8 cellular contexts compared by ENCODE assay signal in genomic region chr13:54572037-54572436, GRCh38.
DNase-seq lines count a peak whose midpoint lies in the region; FAIRE-seq and TF ChIP-seq lines count a peak whose summit lies in the region.
"Not testable (repeated sequence)": the region's sequence is repeated elsewhere in the genome, so short reads cannot be mapped to it uniquely, and the experiment has no call there.

No MANE protein-coding gene starts in this region.

- H3K9me3 ChIP-seq in HUES6 (ENCODE audit: control insufficient read depth, insufficient read depth, low read depth, low read length) = not testable (repeated sequence)

- H3K4me3 Mint-ChIP-seq in chondrocyte (ENCODE audit: unreplicated experiment) (peak overlapping the region; percentile 76), nephron progenitor cell (peak overlapping the region; percentile 55)

- not testable (repeated sequence) for TF ChIP-seq CTCF in chondrocyte (IDR thresholded peaks at IDR 0.05); nephron progenitor cell (IDR thresholded peaks at IDR 0.05)

- DNase-seq in ELF-1 (ENCODE audit: low read depth, low spot score) (peak; percentile 27), NCI-H2171 treated with DMSO at 0.1 percent for 48 hours (lab: John Stamatoyannopoulos, UW) (peak; percentile 65), SHP77 treated with DMSO at 0.1 percent for 48 hours (lab: John Stamatoyannopoulos, UW) (peak; percentile 16), urothelium cell line (ENCODE audit: low spot score) (peak; percentile 2)
- DNase-seq in chondrocyte (ENCODE audit: low spot score); nephron progenitor cell: not testable (repeated sequence)

- H3K4me3 ChIP-seq in HUES6 (ENCODE audit: low read depth, low read length) (peak overlapping the region; percentile 73), iPS-11a (ENCODE audit: low read depth, low read length) (peak overlapping the region; percentile 47)

- not testable (repeated sequence) for H3K36me3 Mint-ChIP-seq in chondrocyte (ENCODE audit: low read depth); nephron progenitor cell (ENCODE audit: low read depth)

- H3K4me1 ChIP-seq in HUES6 (ENCODE audit: control insufficient read depth, insufficient read depth, low read length) = peaks cover 20% of the 10 kb centered on the region

- H3K9ac ChIP-seq in HUES6 (ENCODE audit: low read length) = peak overlapping the region; percentile 91

- H3K4me1 Mint-ChIP-seq in chondrocyte (ENCODE audit: low read depth); nephron progenitor cell: not testable (repeated sequence)

- H3K36me3 ChIP-seq in HUES6 (ENCODE audit: control insufficient read depth, insufficient read depth, low read length) = not testable (repeated sequence)

- peak overlapping the region; percentile 84 for H3K27ac Mint-ChIP-seq in chondrocyte (ENCODE audit: unreplicated experiment)
- H3K27ac Mint-ChIP-seq in nephron progenitor cell = not testable (repeated sequence)

- not testable (repeated sequence) for FAIRE-seq in urothelium cell line (lab: Jason Lieb, UNC)

- H3K27me3 Mint-ChIP-seq in chondrocyte (ENCODE audit: low read depth); nephron progenitor cell (ENCODE audit: low read depth, poor library complexity): not testable (repeated sequence)

- not testable (repeated sequence) for H3K9me3 Mint-ChIP-seq in chondrocyte (ENCODE audit: low read depth); nephron progenitor cell

- H3K27ac ChIP-seq in HUES6 (ENCODE audit: low read depth, low read length) = peak overlapping the region; percentile 87; the same call in 1 of the 2 replicates

- H3K27me3 ChIP-seq in HUES6 (ENCODE audit: control insufficient read depth, insufficient read depth, low read length) = not testable (repeated sequence)
